In genomic region chr7:22488643-22489462, GRCh38 we compare ENCODE assay signal across 8 cellular contexts.
DNase-seq lines count a peak whose midpoint lies in the region; ATAC-seq and TF ChIP-seq lines count a peak whose summit lies in the region.

No MANE protein-coding gene starts in this region.

- POLR2A ChIA-PET in HEK293T (lab: Yijun Ruan, JAX): no interaction called here

- H3K27me3 Mint-ChIP-seq in stimulated activated memory B cell treated with anti-CD40 and anti-IgM and Interleukin-4, amounts not matched to agents 10 μg/mL and 1 μg/mL and 100 μg/mL, for 72 hours: no peaks in the 10 kb centered on the region

- no peak overlapping the region for H3K4me3 ChIP-seq in cardiac fibroblast (replicated peaks in 1 of 2; ENCODE audit: low read depth in 2 of 2, low read length in 2 of 2)

- no peak overlapping the region for H3K27ac ChIP-seq in VCaP

- peaks cover 5% of the 10 kb centered on the region for H3K36me3 Mint-ChIP-seq in stimulated activated memory B cell treated with anti-CD40 and anti-IgM and Interleukin-4, amounts not matched to agents 10 μg/mL and 1 μg/mL and 100 μg/mL, for 72 hours

- H3K9me3 Mint-ChIP-seq in stimulated activated memory B cell treated with anti-CD40 and anti-IgM and Interleukin-4, amounts not matched to agents 10 μg/mL and 1 μg/mL and 100 μg/mL, for 72 hours: no peaks in the 10 kb centered on the region

- TF ChIP-seq CTCF in VCaP (conservative IDR thresholded peaks at IDR 0.05) (peak; percentile 89), cardiac fibroblast (IDR thresholded peaks at IDR 0.05; ENCODE audit: low read depth, low read length) (peak; percentile 82)

- ATAC-seq in stimulated activated memory B cell treated with anti-CD40 and anti-IgM and Interleukin-4, amounts not matched to agents 10 μg/mL and 1 μg/mL and 100 μg/mL, for 72 hours: no peak

- no peak overlapping the region for H3K4me3 Mint-ChIP-seq in stimulated activated memory B cell treated with anti-CD40 and anti-IgM and Interleukin-4, amounts not matched to agents 10 μg/mL and 1 μg/mL and 100 μg/mL, for 72 hours

- no peak overlapping the region for H3K27ac Mint-ChIP-seq in stimulated activated memory B cell treated with anti-CD40 and anti-IgM and Interleukin-4, amounts not matched to agents 10 μg/mL and 1 μg/mL and 100 μg/mL, for 72 hours

- no peaks in the 10 kb centered on the region for H3K4me1 Mint-ChIP-seq in stimulated activated memory B cell treated with anti-CD40 and anti-IgM and Interleukin-4, amounts not matched to agents 10 μg/mL and 1 μg/mL and 100 μg/mL, for 72 hours

- DNase-seq in DMS53 treated with DMSO at 0.1 percent for 48 hours (lab: John Stamatoyannopoulos, UW; ENCODE audit: unreplicated experiment) (peak; percentile 97), HEK293T (ENCODE audit: extremely low spot score) (peak; percentile 77), NCI-H2081 (lab: John Stamatoyannopoulos, UW) (peak; percentile 80 to 83), cardiac fibroblast (ENCODE audit: low read depth in 2 of 2) (peak; percentile 75 to 82), kidney tubule cell (ENCODE audit: low spot score) (peak; percentile 71)
- DNase-seq in stimulated activated CD4-positive, alpha-beta T cell treated with anti-CD3 and anti-CD28 coated beads, Interleukin-4, amount 100 ng/mL, for 4 hours: peak; percentile 34 to 47

- CTCF ChIA-PET in HEK293T (lab: Yijun Ruan, JAX): interaction anchor here (1.8 kb wide), 1 partner anchor 379 kb away, joined by 14 read pairs; no protein-coding TSS in a partner anchor

TF ChIP-seq in HEK293T, 16 proteins besides CTCF, POLR2A, EP300 and RAD21:
- TF ChIP-seq ELF4 (IDR thresholded peaks at IDR 0.05): no peak
- no peak for TF ChIP-seq NFRKB (IDR thresholded peaks at IDR 0.05)
- no peak for TF ChIP-seq ARNT (IDR thresholded peaks at IDR 0.05)
- no peak for TF ChIP-seq SUZ12 (IDR thresholded peaks at IDR 0.05)
- no peak for TF ChIP-seq FOXA1 (IDR thresholded peaks at IDR 0.05)
- TF ChIP-seq FOXM1 (IDR thresholded peaks at IDR 0.05; ENCODE audit: borderline replicate concordance): no peak
- no peak for TF ChIP-seq BHLHE40 (IDR thresholded peaks at IDR 0.05; ENCODE audit: borderline replicate concordance)
- no peak for TF ChIP-seq LEF1 (IDR thresholded peaks at IDR 0.05; ENCODE audit: borderline replicate concordance)
- TF ChIP-seq ZNF384 (IDR thresholded peaks at IDR 0.05): no peak
- TF ChIP-seq SP1 (IDR thresholded peaks at IDR 0.05): no peak
- no peak for TF ChIP-seq FOXK2 (IDR thresholded peaks at IDR 0.05)
- TF ChIP-seq TARDBP (IDR thresholded peaks at IDR 0.05): no peak
- TF ChIP-seq L3MBTL2 (conservative IDR thresholded peaks at IDR 0.05): no peak
- TF ChIP-seq PKNOX1 (IDR thresholded peaks at IDR 0.05): no peak
- TF ChIP-seq HDGF (IDR thresholded peaks at IDR 0.05; ENCODE audit: borderline replicate concordance): no peak
- TF ChIP-seq CTBP1 (IDR thresholded peaks at IDR 0.05; ENCODE audit: borderline replicate concordance): no peak

Comparison
In these comparisons a context has a peak if more than half of its experiments do, and no peak if none do; other contexts are left out.
1. DNase-seq: peak in every context shown above with its lines; median percentile 97 in DMS53 treated with DMSO at 0.1 percent for 48 hours; 82 in NCI-H2081; 78 in cardiac fibroblast; 77 in HEK293T; 71 in kidney tubule cell; 40 in stimulated activated CD4-positive, alpha-beta T cell treated with anti-CD3 and anti-CD28 coated beads, Interleukin-4, amount 100 ng/mL, for 4 hours.